22 cellular contexts compared by ENCODE assay signal in the genomic region with DNA sequence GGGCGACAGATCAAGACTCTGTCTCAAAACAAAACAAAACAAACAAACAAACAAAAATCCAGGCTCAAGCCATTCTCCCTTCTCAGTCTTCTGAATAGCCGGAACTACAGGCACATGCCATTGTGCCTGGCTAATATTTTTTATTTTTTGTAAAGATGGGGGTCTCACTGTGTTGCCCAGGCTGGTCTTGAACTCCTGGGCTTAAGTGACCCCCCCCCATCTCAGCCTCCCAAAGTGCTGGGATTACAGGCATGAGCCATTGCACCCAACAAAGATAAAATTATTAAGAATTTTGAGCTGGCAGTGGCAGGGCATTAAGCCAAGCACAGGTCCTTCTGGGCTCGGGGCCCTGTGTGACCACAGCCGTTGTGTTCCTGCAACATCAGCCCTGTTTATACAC.
"Had no signal": no experiment of that assay in that cellular context is flagged by ENCODE, and none has a peak within 500 bp of the region (broad histone marks: within the 10 kb centered on the region; RNA-seq: fewer than 3 reads in every experiment).

No MANE protein-coding gene starts in this region.

- ATAC-seq: K562, SK-N-SH treated with all-trans-retinoic acid at 6 μM for 48 hours had no signal

- H3K27ac ChIP-seq: HL-60, KMS-11, PC-9, Peyer's patch, SJCRH30 had no signal

- DNase-seq: Kasumi-1; MM.1S; NCI-H1092 treated with DMSO at 0.1 percent for 48 hours; NCI-H1436; NCI-H187; NCI-H2029; NCI-H2081 treated with DMSO at 0.1 percent for 48 hours; NCI-H2171; NCI-H2227 treated with DMSO at 0.1 percent for 48 hours; NCI-H524; NCI-H526 treated with DMSO at 0.1 percent for 48 hours; NCI-H748 treated with DMSO at 0.1 percent for 48 hours; NK-92 treated with Interleukin-12 subunit alpha and Interleukin-12 subunit beta, amount 100 ng/mL, for 24 hours; PC-9; SHP77 treated with DMSO at 0.1 percent for 48 hours; SJCRH30; T-helper 1 cell had no signal

- H3K36me3 ChIP-seq: Peyer's patch, SJCRH30 had no signal

- H3K4me3 ChIP-seq: K562, PC-9, Peyer's patch, SJCRH30 had no signal

- H3K27me3 ChIP-seq: Peyer's patch had no signal

- H3K4me1 ChIP-seq: Peyer's patch, SJCRH30 had no signal

- H3K9me3 ChIP-seq: Peyer's patch, SJCRH30 had no signal
